10 cellular contexts compared by ENCODE assay signal in genomic region chr17:78818932-78819331, GRCh38. TPM values are rescaled to one million over a fixed set of nuclear protein-coding genes. Genes with fewer than 3 reads are reported as not detected.
DNase-seq lines count a peak whose midpoint lies in the region; ATAC-seq and TF ChIP-seq lines count a peak whose summit lies in the region.
"Had no signal": no experiment of that assay in that cellular context is flagged by ENCODE, and none has a peak within 500 bp of the region (broad histone marks: within the 10 kb centered on the region; RNA-seq: fewer than 3 reads in every experiment).

No MANE protein-coding gene starts in this region.

- peaks cover 42% of the 10 kb centered on the region for H3K4me1 ChIP-seq in effector memory CD4-positive, alpha-beta T cell (ENCODE audit: control insufficient read depth, insufficient read depth, low read length, poor library complexity, severe bottlenecking)
- H3K4me1 ChIP-seq in aorta (ENCODE audit: control insufficient read depth in 1 of 2, insufficient read depth in 2 of 2, low read length in 2 of 2): no peaks in the 10 kb centered on the region

- TF ChIP-seq CTCF in GM13977 (IDR thresholded peaks at IDR 0.05; ENCODE audit: extremely low read depth, insufficient read depth, missing control alignments): no peak

- WGBS in aorta, 2 donors: 68 to 70% methylated on average over 6 of the region's 6 CpGs

- intact Hi-C loops in aorta (cut with DNase I): no loop called here

- no peaks in the 10 kb centered on the region for H3K9me3 ChIP-seq in effector memory CD4-positive, alpha-beta T cell (ENCODE audit: control insufficient read depth, low read length)
- H3K9me3 ChIP-seq in aorta (ENCODE audit: control insufficient read depth, low read length): no peaks in the 10 kb centered on the region

- peaks cover 57% of the 10 kb centered on the region for H3K36me3 ChIP-seq in effector memory CD4-positive, alpha-beta T cell (ENCODE audit: control insufficient read depth, insufficient read depth, low read length)
- H3K36me3 ChIP-seq in aorta (ENCODE audit: control insufficient read depth in 1 of 2, insufficient read depth in 2 of 2, low read length in 1 of 2): peaks cover 5 to 10% of the 10 kb centered on the region in 2 donors

- H3K27me3 ChIP-seq in effector memory CD4-positive, alpha-beta T cell (replicated peaks; ENCODE audit: control insufficient read depth, insufficient read depth, low read length, poor library complexity, severe bottlenecking): no peaks in the 10 kb centered on the region
- H3K27me3 ChIP-seq in aorta (ENCODE audit: control insufficient read depth in 1 of 2, insufficient read depth in 2 of 2, low read length in 1 of 2): no peaks in the 10 kb centered on the region

- DNase-seq in KG1 (lab: John Stamatoyannopoulos, UW) (peak; percentile 28), GM13977 (ENCODE audit: low spot score) (no peak), aorta (no peak), NCI-H2227 (lab: John Stamatoyannopoulos, UW; ENCODE audit: unreplicated experiment) (no peak)
- DNase-seq in activated CD4-positive, alpha-beta T cell treated with anti-CD3 and anti-CD28 coated beads for 4 hours: peak; percentile 37 to 39
- DNase-seq in effector memory CD4-positive, alpha-beta T cell: peak; percentile 44 to 64 (median 60)
- DNase-seq: NCI-H1105 had no signal

- peak overlapping the region; percentile 6 for H3K4me3 ChIP-seq in effector memory CD4-positive, alpha-beta T cell (ENCODE audit: insufficient read depth, low read depth, low read length, poor library complexity, severe bottlenecking)
- no peak overlapping the region for H3K4me3 ChIP-seq in skin epidermis
- H3K4me3 ChIP-seq in aorta (ENCODE audit: low read length in 2 of 2): no peak overlapping the region

- H3K27ac ChIP-seq in effector memory CD4-positive, alpha-beta T cell (ENCODE audit: insufficient read depth, low read length, poor library complexity, severe bottlenecking): peak overlapping the region; percentile 74
- peak overlapping the region in 19 of 21 experiments; percentile 4 to 91 (median 65) for H3K27ac ChIP-seq in skin epidermis
- no peak overlapping the region for H3K27ac ChIP-seq in aorta (ENCODE audit: low read depth in 1 of 2, low read length in 2 of 2)
- H3K27ac ChIP-seq: RWPE1 had no signal

- in situ Hi-C loops in GM13977 (cut with MboI; ENCODE audit: low pct_unique_long_range_greater_than_20kb, low sequenced_read_pairs, unreplicated experiment): no loop called here

- no peak for ATAC-seq in GM21528 (IDR thresholded peaks at IDR 0.05; ENCODE audit: low FRiP score, unreplicated experiment)
- no peak for ATAC-seq in aorta (ENCODE audit: low FRiP score)

RNA-seq across cellular contexts. Expression of gene USP36, which starts 21.7 kb away (rescaled TPM):
- total RNA-seq in aorta: 10 to 100 TPM; 64.6 to 68.1 TPM
- 10 to 100 TPM in 1 of 2 donors, 1 to 10 TPM in 1; 5.9 to 33.4 TPM for polyA plus RNA-seq in aorta

RNA-seq across cellular contexts. Expression of gene CYTH1, which starts 36.9 kb away (rescaled TPM):
- total RNA-seq in aorta: 10 to 100 TPM; 45.0 to 66.8 TPM
- polyA plus RNA-seq in aorta: 10 to 100 TPM; 20.3 to 20.4 TPM

Comparison
In these comparisons a context has a peak if more than half of its experiments do, and no peak if none do; other contexts are left out.
1. DNase-seq: peak in KG1 (single experiment), activated CD4-positive, alpha-beta T cell treated with anti-CD3 and anti-CD28 coated beads for 4 hours (2 of 2) and effector memory CD4-positive, alpha-beta T cell (3 of 3); none in GM13977 (single experiment), aorta (0 of 2) and NCI-H2227 (single experiment).
2. H3K27ac ChIP-seq: peak in effector memory CD4-positive, alpha-beta T cell (single experiment) and skin epidermis (19 of 21); none in aorta (0 of 2).